Comparison of ENCODE assay signal across 8 cellular contexts in the genomic region with DNA sequence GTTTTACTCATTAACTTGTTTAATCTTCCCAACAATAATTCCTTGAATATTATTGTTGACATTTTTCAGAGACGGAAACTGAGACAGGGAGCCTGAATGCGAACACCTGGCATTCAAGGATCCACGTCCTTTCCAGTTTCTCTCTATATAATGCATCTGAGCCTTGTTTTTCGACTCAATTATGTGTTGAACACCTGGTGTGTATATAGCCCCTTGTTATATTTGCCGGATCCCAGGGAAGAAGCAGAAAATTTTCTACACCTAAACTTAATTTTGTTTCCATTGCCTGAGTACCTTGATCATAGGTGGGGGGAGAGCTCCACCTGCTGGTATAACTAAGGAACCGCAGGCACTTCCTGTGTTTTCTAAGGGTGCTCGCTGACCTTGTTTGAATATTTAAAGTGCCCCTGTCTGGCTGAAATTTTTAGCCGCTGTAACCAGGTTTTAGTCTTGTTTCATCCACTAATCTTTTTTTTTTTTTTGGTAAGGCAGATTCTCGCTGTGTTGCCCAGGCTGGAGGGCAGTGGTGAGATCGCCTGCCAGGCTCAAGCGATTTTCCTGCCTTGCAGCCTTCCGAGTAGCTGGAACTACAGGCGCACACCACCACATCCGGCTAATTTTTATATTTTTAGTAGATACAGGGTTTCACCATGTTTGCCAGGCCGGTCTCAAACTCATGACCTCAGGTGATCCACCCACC. TPM values are rescaled to one million over a fixed set of nuclear protein-coding genes. Genes with fewer than 3 reads are reported as not detected.
A peak's percentile ranks its signal among the peaks of the same experiment; 100 is the strongest.
DNase-seq lines count a peak whose midpoint lies in the region; ATAC-seq and TF ChIP-seq lines count a peak whose summit lies in the region.

No MANE protein-coding gene starts in this region.

- no peaks in the 10 kb centered on the region for H3K27me3 ChIP-seq in trophoblast cell (ENCODE audit: insufficient read depth, low read length)

- H4K12ac ChIP-seq in trophoblast cell (ENCODE audit: low read depth, low read length) = peak overlapping the region; percentile 28

- peak; percentile 37 for DNase-seq in AG09319 (ENCODE audit: extremely low read depth, low read depth)
- peak; percentile 65 for DNase-seq in NCI-H1105 (lab: John Stamatoyannopoulos, UW)
- DNase-seq in SKM-1 treated with dmso at 0.1 percent for 144 hours (lab: John Stamatoyannopoulos, UW; ENCODE audit: unreplicated experiment) = peak; percentile 74
- peak in 37 of 42 donors; percentile 31 to 88 (median 68) for DNase-seq in head of caudate nucleus
- DNase-seq in trophoblast cell = peak; percentile 50 to 87

- peak overlapping the region; percentile 58 for H3K4me3 Mint-ChIP-seq in activated naive CD8-positive, alpha-beta T cell

- H4K91ac ChIP-seq in trophoblast cell (ENCODE audit: low read depth, low read length) = no peak overlapping the region

- H3K9me3 Mint-ChIP-seq in activated naive CD8-positive, alpha-beta T cell (ENCODE audit: low read depth) = no peaks in the 10 kb centered on the region

- peaks cover 2% of the 10 kb centered on the region for H3K9me3 ChIP-seq in trophoblast cell (ENCODE audit: insufficient read depth, low read depth, low read length)

- H3K9ac ChIP-seq in trophoblast cell (ENCODE audit: low read length) = no peak overlapping the region

- peak overlapping the region; percentile 56 for H3K27ac Mint-ChIP-seq in activated naive CD8-positive, alpha-beta T cell

- H3K27ac ChIP-seq in trophoblast cell (ENCODE audit: low read depth, low read length) (no peak overlapping the region), urinary bladder (ENCODE audit: low read depth) (peak overlapping the region; percentile 2)

- no peak overlapping the region for H3K4me2 ChIP-seq in trophoblast cell (ENCODE audit: low read length)

- H3K79me2 ChIP-seq in trophoblast cell (ENCODE audit: control insufficient read depth, insufficient read depth, low read length, poor library complexity) = no peaks in the 10 kb centered on the region

- H2AK5ac ChIP-seq in trophoblast cell (ENCODE audit: low read length) = no peak overlapping the region

- no CpG with 5 or more reads among the region's 15 CpGs for WGBS in trophoblast cell (ENCODE audit: extremely low coverage, insufficient coverage, insufficient read length)
- 43% methylated on average over 15 of the region's 15 CpGs for WGBS in urinary bladder

- no peak overlapping the region for H3K14ac ChIP-seq in trophoblast cell (ENCODE audit: low read length)

- no peak overlapping the region for H2AFZ ChIP-seq in trophoblast cell (ENCODE audit: insufficient read depth, low read length, poor library complexity)

- H4K8ac ChIP-seq in trophoblast cell (ENCODE audit: low read depth, low read length) = peak overlapping the region; percentile 33

- H3K27me3 Mint-ChIP-seq in activated naive CD8-positive, alpha-beta T cell = no peaks in the 10 kb centered on the region

- peaks cover 4% of the 10 kb centered on the region for H3K79me1 ChIP-seq in trophoblast cell (ENCODE audit: low read length)

- peak; percentile 93 for TF ChIP-seq CTCF in AG09319 (IDR thresholded peaks at IDR 0.05; ENCODE audit: low read depth, low read length)

- ATAC-seq in GM19351 (IDR thresholded peaks at IDR 0.05; ENCODE audit: unreplicated experiment) = peak; percentile 27

- H3K4me3 ChIP-seq in trophoblast cell (ENCODE audit: low read depth, low read length) (no peak overlapping the region), urinary bladder (ENCODE audit: low read depth, low read length) (no peak overlapping the region)

- H2BK5ac ChIP-seq in trophoblast cell (ENCODE audit: low read depth, low read length, poor library complexity) = no peak overlapping the region

- H3K36me3 Mint-ChIP-seq in activated naive CD8-positive, alpha-beta T cell = no peaks in the 10 kb centered on the region

- H3K4me1 ChIP-seq in trophoblast cell (ENCODE audit: control insufficient read depth in 1 of 2, insufficient read depth in 2 of 2, low read length in 2 of 2) (peaks cover 5 to 6% of the 10 kb centered on the region in 2 experiments), urinary bladder (ENCODE audit: insufficient read depth) (no peaks in the 10 kb centered on the region)

- H2BK12ac ChIP-seq in trophoblast cell (ENCODE audit: low read length) = peak overlapping the region; percentile 45

- intact Hi-C loops in head of caudate nucleus (cut with DNase I) = loop anchor here (5.0 kb wide), 1 partner anchor 225 kb away; no protein-coding TSS in a partner anchor

- H3K36me3 ChIP-seq in trophoblast cell (ENCODE audit: control insufficient read depth in 1 of 2, insufficient read depth in 2 of 2, low read length in 2 of 2) (no peaks in the 10 kb centered on the region), urinary bladder (ENCODE audit: insufficient read depth) (no peaks in the 10 kb centered on the region)

- peaks cover 24% of the 10 kb centered on the region for H3K4me1 Mint-ChIP-seq in activated naive CD8-positive, alpha-beta T cell (ENCODE audit: low read depth)

- H3K18ac ChIP-seq in trophoblast cell (ENCODE audit: low read length) = no peak overlapping the region

- no peak overlapping the region for H2BK120ac ChIP-seq in trophoblast cell (ENCODE audit: insufficient read depth, low read length, poor library complexity)

- H3K23ac ChIP-seq in trophoblast cell (ENCODE audit: low read length) = no peak overlapping the region

- no peak overlapping the region for H3K4ac ChIP-seq in trophoblast cell (ENCODE audit: low read depth, low read length)

RNA-seq across cellular contexts. Expression of a gene that starts 6.6 kb away (rescaled TPM):
- polyA plus RNA-seq in trophoblast cell (2013) = 16.1 and 16.4 TPM in 2 replicates
- 19.2 TPM for total RNA-seq in urinary bladder
- 42.2 TPM for polyA plus RNA-seq in urinary bladder

RNA-seq across cellular contexts. Expression of a gene that starts 42.3 kb away (rescaled TPM):
- polyA plus RNA-seq in trophoblast cell (2013) = 0.10 and 0.21 TPM in 2 replicates
- total RNA-seq in urinary bladder = 0.32 TPM
- 0.19 TPM for polyA plus RNA-seq in urinary bladder
